35 cellular contexts compared by ENCODE assay signal in the genomic region with DNA sequence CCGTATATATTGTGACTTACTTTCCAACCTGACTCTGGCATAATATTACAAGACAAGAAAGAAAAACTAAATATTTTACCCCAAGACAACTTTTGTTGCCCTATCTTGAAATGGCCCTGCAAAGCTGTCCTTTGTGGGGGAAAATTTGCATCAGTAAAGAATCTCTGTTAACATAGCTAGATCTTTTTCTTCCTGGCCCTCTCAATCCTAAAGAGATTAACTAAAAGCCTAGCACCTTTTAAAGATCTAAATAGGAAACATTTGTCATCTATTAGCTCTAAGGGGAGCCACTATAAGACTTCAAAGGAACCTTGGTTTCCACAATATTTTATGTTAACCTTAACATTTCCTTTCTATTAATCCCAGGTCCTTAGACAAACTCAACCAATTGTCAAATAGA.
DNase-seq lines count a peak whose midpoint lies in the region; ATAC-seq and TF ChIP-seq lines count a peak whose summit lies in the region.
"Had no signal": no experiment of that assay in that cellular context is flagged by ENCODE, and none has a peak within 500 bp of the region (broad histone marks: within the 10 kb centered on the region; RNA-seq: fewer than 3 reads in every experiment).

No MANE protein-coding gene starts in this region.

- H3K9me3 Mint-ChIP-seq in GM23338, result no peaks in the 10 kb centered on the region

- H3K27me3 ChIP-seq in GM23338 (ENCODE audit: insufficient read depth) (no peaks in the 10 kb centered on the region), HUES48 (ENCODE audit: control insufficient read depth, insufficient read depth, low read length) (no peaks in the 10 kb centered on the region), HUES6 (ENCODE audit: control insufficient read depth, insufficient read depth, low read length) (no peaks in the 10 kb centered on the region), iPS-20b (ENCODE audit: insufficient read depth, low read length) (no peaks in the 10 kb centered on the region), tibial artery (no peaks in the 10 kb centered on the region), PC-3 (ENCODE audit: low read length) (no peaks in the 10 kb centered on the region), thyroid gland (no peaks in the 10 kb centered on the region)
- H3K27me3 ChIP-seq: BE2C; BLaER1; BLaER1 treated with 17β-estradiol and CSF1 and Interleukin-3, amounts not matched to agents 10 nM and 100 nM had no signal

- H3K36me3 Mint-ChIP-seq in GM23338 (ENCODE audit: low read depth), result no peaks in the 10 kb centered on the region
- H3K36me3 Mint-ChIP-seq: CD14-positive monocyte; CD4-positive, alpha-beta memory T cell; CD4-positive, CD25-positive, alpha-beta regulatory T cell; CD8-positive, alpha-beta memory T cell; CD8-positive, alpha-beta T cell had no signal

- H3K27ac ChIP-seq in GM23338 (ENCODE audit: low read depth) (no peak overlapping the region), HUES48 (ENCODE audit: low read depth, low read length) (peak overlapping the region; percentile 70), HUES6 (ENCODE audit: low read depth, low read length) (0 out of 2 replicates have a peak overlapping the region, but pooled peaks have one; percentile 13), iPS-20b (ENCODE audit: low read length) (no peak overlapping the region), tibial artery (no peak overlapping the region), PC-3 (ENCODE audit: low read length) (no peak overlapping the region), thyroid gland (no peak overlapping the region)
- H3K27ac ChIP-seq: 22Rv1; A549; BLaER1; BLaER1 treated with 17β-estradiol and CSF1 and Interleukin-3, amounts not matched to agents 10 nM and 100 nM; C4-2B had no signal

- H3K9ac ChIP-seq in HUES48 (ENCODE audit: low read depth, low read length), result no peak overlapping the region
- no peak overlapping the region for H3K9ac ChIP-seq in HUES6 (ENCODE audit: low read length)
- no peak overlapping the region; the same call in 1 of the 2 replicates for H3K9ac ChIP-seq in iPS-20b (ENCODE audit: low read depth, low read length)
- no peak overlapping the region for H3K9ac ChIP-seq in PC-3 (ENCODE audit: low read length)
- H3K9ac ChIP-seq: BLaER1; BLaER1 treated with 17β-estradiol and CSF1 and Interleukin-3, amounts not matched to agents 10 nM and 100 nM had no signal

- TF ChIP-seq POLR2A in thyroid gland (IDR thresholded peaks at IDR 0.05), result no peak

- H3K4me1 ChIP-seq in GM23338 (ENCODE audit: insufficient read depth), result peaks cover 19% of the 10 kb centered on the region
- H3K4me1 ChIP-seq in HUES48 (ENCODE audit: control insufficient read depth, insufficient read depth, low read length), result peaks cover 18% of the 10 kb centered on the region
- H3K4me1 ChIP-seq in HUES6 (ENCODE audit: control insufficient read depth, insufficient read depth, low read length), result peaks cover 9% of the 10 kb centered on the region; the same call in 1 of the 2 replicates
- peaks cover 4% of the 10 kb centered on the region; the same call in 1 of the 2 replicates for H3K4me1 ChIP-seq in iPS-20b (ENCODE audit: insufficient read depth, low read length)
- H3K4me1 ChIP-seq in tibial artery, result no peaks in the 10 kb centered on the region
- H3K4me1 ChIP-seq in PC-3 (ENCODE audit: insufficient read depth, low read length), result no peaks in the 10 kb centered on the region
- no peaks in the 10 kb centered on the region for H3K4me1 ChIP-seq in thyroid gland
- H3K4me1 ChIP-seq: A549; BE2C; BLaER1; BLaER1 treated with 17β-estradiol and CSF1 and Interleukin-3, amounts not matched to agents 10 nM and 100 nM; Caco-2 had no signal

- peak; percentile 34 for DNase-seq in GM23338 (ENCODE audit: low spot score)
- DNase-seq in tibial artery, result no peak
- DNase-seq in PC-3, result no peak
- DNase-seq in NCI-H774 (lab: John Stamatoyannopoulos, UW), result no peak
- no peak for DNase-seq in thyroid gland
- DNase-seq: 8988T; ACHN; AML-193; BE2C; C1 segment of cervical spinal cord; Caco-2; Calu3; CD4-positive, alpha-beta memory T cell; CD4-positive, alpha-beta T cell; CD4-positive, CD25-positive, alpha-beta regulatory T cell; CD8-positive, alpha-beta memory T cell; CD8-positive, alpha-beta T cell; COR-L47; DMS 273 treated with DMSO at 0.1 percent for 48 hours; DMS153; DMS53; DMS79; DMS79 treated with DMSO at 0.1 percent for 48 hours; DND-41; EL had no signal

- H3K4me3 ChIP-seq in GM23338, result no peak overlapping the region
- no peak overlapping the region; the same call in 1 of the 2 replicates for H3K4me3 ChIP-seq in HUES48 (ENCODE audit: low read depth, low read length)
- no peak overlapping the region for H3K4me3 ChIP-seq in HUES6 (ENCODE audit: low read depth, low read length)
- H3K4me3 ChIP-seq in iPS-20b (ENCODE audit: low read length), result peak overlapping the region; percentile 3; the same call in 1 of the 2 replicates
- H3K4me3 ChIP-seq in tibial artery, result no peak overlapping the region
- H3K4me3 ChIP-seq in PC-3 (ENCODE audit: low read length), result no peak overlapping the region
- no peak overlapping the region for H3K4me3 ChIP-seq in thyroid gland (replicated peaks in 1 of 3)
- H3K4me3 ChIP-seq: A549; BLaER1; BLaER1 treated with 17β-estradiol and CSF1 and Interleukin-3, amounts not matched to agents 10 nM and 100 nM had no signal

- H3K27ac Mint-ChIP-seq in GM23338, result peak overlapping the region; percentile 75; the same call in 1 of the 2 replicates
- H3K27ac Mint-ChIP-seq: B cell; CD14-positive monocyte; CD4-positive, alpha-beta memory T cell; CD4-positive, alpha-beta T cell; CD4-positive, CD25-positive, alpha-beta regulatory T cell; CD8-positive, alpha-beta memory T cell; CD8-positive, alpha-beta T cell had no signal

- no peak overlapping the region for H3K4me3 Mint-ChIP-seq in GM23338
- H3K4me3 Mint-ChIP-seq: B cell; CD14-positive monocyte; CD4-positive, alpha-beta T cell; CD4-positive, CD25-positive, alpha-beta regulatory T cell; CD8-positive, alpha-beta memory T cell; CD8-positive, alpha-beta T cell had no signal

- WGBS in thyroid gland, 2 donors, result 92 to 96% methylated on average over 1 of the region's 1 CpG

- H2AFZ ChIP-seq in GM23338 (no peak overlapping the region), PC-3 (ENCODE audit: low read length) (no peak overlapping the region)

- H3K27me3 Mint-ChIP-seq in GM23338 (ENCODE audit: insufficient read depth, low read depth, poor library complexity), result peaks cover 4% of the 10 kb centered on the region
- H3K27me3 Mint-ChIP-seq: B cell; CD4-positive, alpha-beta memory T cell; CD4-positive, alpha-beta T cell; CD4-positive, CD25-positive, alpha-beta regulatory T cell; CD8-positive, alpha-beta memory T cell had no signal

- no peaks in the 10 kb centered on the region for H3K36me3 ChIP-seq in GM23338 (ENCODE audit: insufficient read depth)
- H3K36me3 ChIP-seq in HUES48 (ENCODE audit: control insufficient read depth, insufficient read depth, low read length), result no peaks in the 10 kb centered on the region
- H3K36me3 ChIP-seq in HUES6 (ENCODE audit: control insufficient read depth, insufficient read depth, low read length), result no peaks in the 10 kb centered on the region
- no peaks in the 10 kb centered on the region for H3K36me3 ChIP-seq in iPS-20b (ENCODE audit: insufficient read depth, low read depth, low read length)
- no peaks in the 10 kb centered on the region for H3K36me3 ChIP-seq in tibial artery
- H3K36me3 ChIP-seq in PC-3 (ENCODE audit: low read depth, low read length), result no peaks in the 10 kb centered on the region
- H3K36me3 ChIP-seq in thyroid gland, result no peaks in the 10 kb centered on the region
- H3K36me3 ChIP-seq: BE2C; BLaER1; BLaER1 treated with 17β-estradiol and CSF1 and Interleukin-3, amounts not matched to agents 10 nM and 100 nM had no signal

- POLR2A ChIA-PET in PC-3 (lab: Charles Lee; ENCODE audit: unreplicated experiment), result no interaction called here

- ATAC-seq in GM23338 (no peak), PC-3 (no peak)
- ATAC-seq: A549; CD8-positive, alpha-beta T cell had no signal

- H3F3A ChIP-seq in GM23338 (replicated peaks; ENCODE audit: low read depth) (no peaks in the 10 kb centered on the region), PC-3 (ENCODE audit: low read length, unreplicated experiment) (no peaks in the 10 kb centered on the region)

- peak overlapping the region; percentile 2; the same call in 1 of the 2 replicates for H3K4me2 ChIP-seq in GM23338
- no peak overlapping the region for H3K4me2 ChIP-seq in PC-3 (ENCODE audit: low read length)
- H3K4me2 ChIP-seq: A549; BLaER1; BLaER1 treated with 17β-estradiol and CSF1 and Interleukin-3, amounts not matched to agents 10 nM and 100 nM had no signal

- H4K20me1 ChIP-seq in GM23338 (replicated peaks; ENCODE audit: insufficient read depth) (no peaks in the 10 kb centered on the region), PC-3 (ENCODE audit: low read length) (no peaks in the 10 kb centered on the region)
- H4K20me1 ChIP-seq: BLaER1; BLaER1 treated with 17β-estradiol and CSF1 and Interleukin-3, amounts not matched to agents 10 nM and 100 nM had no signal

- CTCF ChIA-PET in PC-3 (lab: Charles Lee), result no interaction called here

- intact Hi-C loops in tibial artery (cut with DNase I; ENCODE audit: low total_unique reads) (no loop called here), PC-3 (cut with micrococcal nuclease) (no loop called here), thyroid gland (cut with DNase I) (no loop called here)

- no peaks in the 10 kb centered on the region for H3K79me2 ChIP-seq in GM23338 (replicated peaks; ENCODE audit: insufficient read depth)
- no peaks in the 10 kb centered on the region for H3K79me2 ChIP-seq in PC-3 (ENCODE audit: low read length)

- peaks cover 17% of the 10 kb centered on the region for H3K4me1 Mint-ChIP-seq in GM23338
- H3K4me1 Mint-ChIP-seq: B cell; CD14-positive monocyte; CD4-positive, alpha-beta memory T cell; CD4-positive, CD25-positive, alpha-beta regulatory T cell; CD8-positive, alpha-beta memory T cell had no signal

- H3K9me2 ChIP-seq in GM23338 (ENCODE audit: insufficient read depth), result no peaks in the 10 kb centered on the region; the same call in 1 of the 2 replicates
- no peaks in the 10 kb centered on the region for H3K9me2 ChIP-seq in PC-3 (replicated peaks; ENCODE audit: low read length)

- BruUV-seq in PC-3 (replicated peaks; lab: Mats Ljungman, UMichigan), result no TSS peak

- H3K9me3 ChIP-seq in HUES48 (ENCODE audit: control insufficient read depth, insufficient read depth, low read length) (no peaks in the 10 kb centered on the region), HUES6 (ENCODE audit: control insufficient read depth, insufficient read depth, low read depth, low read length) (no peaks in the 10 kb centered on the region), iPS-20b (ENCODE audit: insufficient read depth, low read depth, low read length) (no peaks in the 10 kb centered on the region), tibial artery (no peaks in the 10 kb centered on the region), PC-3 (ENCODE audit: low read length) (no peaks in the 10 kb centered on the region), thyroid gland (no peaks in the 10 kb centered on the region)
- H3K9me3 ChIP-seq: A549; BE2C; BLaER1; BLaER1 treated with 17β-estradiol and CSF1 and Interleukin-3, amounts not matched to agents 10 nM and 100 nM; Caco-2 had no signal

- TF ChIP-seq CTCF in GM23338 (conservative IDR thresholded peaks at IDR 0.05; ENCODE audit: low read depth in 2 of 2) (no peak), tibial artery (IDR thresholded peaks at IDR 0.05) (no peak), PC-3 (conservative IDR thresholded peaks at IDR 0.05; ENCODE audit: low read depth, low read length) (no peak), thyroid gland (IDR thresholded peaks at IDR 0.05) (no peak)

Comparison
In these comparisons a context has a peak if more than half of its experiments do, and no peak if none do; other contexts are left out.
1. H3K27ac ChIP-seq: peak in HUES48 (single experiment) and HUES6 (single experiment); none in GM23338 (single experiment), iPS-20b (single experiment), tibial artery (0 of 2), PC-3 (single experiment) and thyroid gland (0 of 3).